ENCODE assay signal across 20 cellular contexts in the genomic region with DNA sequence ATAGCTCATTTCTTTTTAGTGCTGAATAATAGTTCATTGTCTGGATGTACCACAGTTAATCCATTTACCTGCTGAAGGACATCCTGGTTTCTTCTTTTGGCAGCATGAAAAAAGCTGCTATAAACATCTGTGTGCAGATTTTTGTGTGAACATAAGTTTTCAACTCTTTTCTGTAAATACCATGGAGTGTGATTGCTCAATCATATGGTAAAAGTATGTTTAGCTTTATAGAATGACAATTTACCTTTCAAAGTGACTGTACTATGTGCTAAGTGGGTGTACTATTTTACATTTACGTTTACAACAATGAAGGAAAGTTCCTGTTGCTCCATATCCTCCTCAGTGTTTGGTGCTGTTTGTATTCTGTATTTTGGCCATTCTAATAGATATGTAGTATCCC. TPM values are rescaled to one million over a fixed set of nuclear protein-coding genes. Genes with fewer than 3 reads are reported as not detected.
DNase-seq lines count a peak whose midpoint lies in the region; ATAC-seq, FAIRE-seq and TF ChIP-seq lines count a peak whose summit lies in the region.
"Had no signal": no experiment of that assay in that cellular context is flagged by ENCODE, and none has a peak within 500 bp of the region (broad histone marks: within the 10 kb centered on the region; RNA-seq: fewer than 3 reads in every experiment).

No MANE protein-coding gene starts in this region.

- BruUV-seq in HepG2 (replicated peaks; lab: Mats Ljungman, UMichigan): no TSS peak

- H3K9me3 ChIP-seq in HepG2 (ENCODE audit: low read length): no peaks in the 10 kb centered on the region
- no peaks in the 10 kb centered on the region for H3K9me3 ChIP-seq in right lobe of liver
- no peaks in the 10 kb centered on the region for H3K9me3 ChIP-seq in H1 (ENCODE audit: insufficient read depth in 2 of 2, low read depth in 1 of 2, low read length in 1 of 2)
- H3K9me3 ChIP-seq: A549, Caco-2 had no signal

- in situ Hi-C loops in HepG2 (cut with HindIII; ENCODE audit: extremely low pct_ligation_motif_present, low pct_unique_long_range_greater_than_20kb): no loop called here

- H4K91ac ChIP-seq in H1 (replicated peaks; ENCODE audit: insufficient read length, low read length): no peak overlapping the region

- intact Hi-C loops in HepG2 (cut with micrococcal nuclease; ENCODE audit: unreplicated experiment): no loop called here
- intact Hi-C loops in right lobe of liver (cut with DNase I): no loop called here

- no peak for DNase-seq in HepG2 (ENCODE audit: low spot score)
- DNase-seq in right lobe of liver: no peak
- no peak for DNase-seq in H1 (ENCODE audit: low read depth in 1 of 2, low spot score in 2 of 2)
- DNase-seq in HTR-8/SVneo (ENCODE audit: insufficient read length, low spot score): no peak
- DNase-seq: AML-193; Caco-2; Calu3; CD4-positive, alpha-beta T cell; CD8-positive, alpha-beta T cell; DMS79 treated with DMSO at 0.1 percent for 48 hours; GF-D8 had no signal

- H3K23ac ChIP-seq in H1 (ENCODE audit: insufficient read length): no peak overlapping the region

- no peak overlapping the region for H2AK5ac ChIP-seq in H1 (ENCODE audit: low read depth, low read length)

- H2BK120ac ChIP-seq in H1 (replicated peaks; ENCODE audit: low read depth, low read length): no peak overlapping the region

- no peaks in the 10 kb centered on the region for H3K27me3 ChIP-seq in HepG2 (ENCODE audit: control insufficient read depth in 1 of 2, insufficient read depth in 2 of 2, low read length in 2 of 2)
- no peaks in the 10 kb centered on the region for H3K27me3 ChIP-seq in right lobe of liver
- H3K27me3 ChIP-seq in H1 (replicated peaks in 1 of 4; ENCODE audit: control insufficient read depth in 3 of 4, extremely low read depth in 1 of 4, insufficient read depth in 3 of 4, low read length in 3 of 4): peaks cover 0 to 2% (median under 1%) of the 10 kb centered on the region in 4 experiments; a peak in 2 of 7 replicates
- H3K27me3 ChIP-seq: BLaER1 treated with 17β-estradiol and CSF1 and Interleukin-3, amounts not matched to agents 10 nM and 100 nM had no signal

- peaks cover 16% of the 10 kb centered on the region for H3K4me1 ChIP-seq in HepG2 (ENCODE audit: insufficient read depth, low read length)
- no peaks in the 10 kb centered on the region for H3K4me1 ChIP-seq in right lobe of liver
- H3K4me1 ChIP-seq in H1 (replicated peaks in 1 of 4; ENCODE audit: control insufficient read depth in 3 of 4, insufficient read depth in 4 of 4, low read length in 3 of 4): peaks cover 0 to under 1% (median 0%) of the 10 kb centered on the region in 4 experiments; a peak in 1 of 7 replicates
- H3K4me1 ChIP-seq: A549; BLaER1 treated with 17β-estradiol and CSF1 and Interleukin-3, amounts not matched to agents 10 nM and 100 nM had no signal

- TF ChIP-seq EP300 in HepG2 (IDR thresholded peaks at IDR 0.05; ENCODE audit: low read depth in 2 of 2, low read length in 2 of 2) (no peak), HepG2 (CRISPR knock-in tag; IDR thresholded peaks at IDR 0.05; ENCODE audit: borderline replicate concordance) (no peak), H1 (IDR thresholded peaks at IDR 0.05; ENCODE audit: borderline replicate concordance in 1 of 2, low read depth in 2 of 2, low read length in 2 of 2) (no peak)

- H3K27ac ChIP-seq in HepG2 (ENCODE audit: extremely low read length, insufficient read depth, low read length) (no peak overlapping the region), right lobe of liver (no peak overlapping the region), H1 (ENCODE audit: low read depth, low read length) (no peak overlapping the region)
- H3K27ac ChIP-seq: 22Rv1; A549; BLaER1 treated with 17β-estradiol and CSF1 and Interleukin-3, amounts not matched to agents 10 nM and 100 nM; C4-2B had no signal

- H3K36me3 ChIP-seq in HepG2 (replicated peaks in 1 of 2; ENCODE audit: control insufficient read depth in 1 of 2, insufficient read depth in 2 of 2, low read length in 2 of 2): no peaks in the 10 kb centered on the region
- no peaks in the 10 kb centered on the region for H3K36me3 ChIP-seq in right lobe of liver
- H3K36me3 ChIP-seq in H1 (ENCODE audit: control insufficient read depth in 2 of 4, insufficient read depth in 4 of 4, low read length in 3 of 4): no peaks in the 10 kb centered on the region
- H3K36me3 ChIP-seq: BLaER1 treated with 17β-estradiol and CSF1 and Interleukin-3, amounts not matched to agents 10 nM and 100 nM had no signal

- no peak overlapping the region for H2BK5ac ChIP-seq in H1 (ENCODE audit: low read depth, low read length)

- no peak overlapping the region for H2BK12ac ChIP-seq in H1 (ENCODE audit: low read depth, low read length)

- no peak overlapping the region for H2BK20ac ChIP-seq in H1 (ENCODE audit: low read length)

- H3K56ac ChIP-seq in H1 (replicated peaks; ENCODE audit: insufficient read length, low read depth, low read length): no peak overlapping the region

- ATAC-seq in HepG2: no peak
- ATAC-seq in right lobe of liver: no peak
- ATAC-seq: A549; CD8-positive, alpha-beta T cell had no signal

- TF ChIP-seq POLR2A in HepG2 (IDR thresholded peaks at IDR 0.05; ENCODE audit: insufficient read depth in 1 of 2, low read depth in 2 of 2, low read length in 2 of 2) (no peak), right lobe of liver (IDR thresholded peaks at IDR 0.05) (no peak), H1 (IDR thresholded peaks at IDR 0.05; ENCODE audit: control extremely low read depth in 1 of 2, low read depth in 2 of 2, low read length in 2 of 2) (no peak)

- no peaks in the 10 kb centered on the region for H4K20me1 ChIP-seq in HepG2 (ENCODE audit: insufficient read depth, low read length)
- no peaks in the 10 kb centered on the region for H4K20me1 ChIP-seq in H1 (replicated peaks in 1 of 2; ENCODE audit: control insufficient read depth in 1 of 2, insufficient read depth in 2 of 2, low read length in 2 of 2)
- H4K20me1 ChIP-seq: BLaER1 treated with 17β-estradiol and CSF1 and Interleukin-3, amounts not matched to agents 10 nM and 100 nM had no signal

- H2AFZ ChIP-seq in HepG2 (ENCODE audit: low read length) (no peak overlapping the region), H1 (ENCODE audit: low read length) (no peak overlapping the region)

- TF ChIP-seq CTCF in HepG2 (CRISPR knock-in tag; IDR thresholded peaks at IDR 0.05) (no peak), right lobe of liver (IDR thresholded peaks at IDR 0.05) (no peak), H1 (IDR thresholded peaks at IDR 0.05; ENCODE audit: control extremely low read depth in 1 of 3, insufficient read depth in 1 of 3, low read depth in 1 of 3, low read length in 3 of 3) (no peak)

- H3K4me3 ChIP-seq in HepG2 (replicated peaks in 1 of 3; ENCODE audit: insufficient read depth in 1 of 3, low read depth in 2 of 3, low read length in 3 of 3) (no peak overlapping the region), right lobe of liver (no peak overlapping the region), H1 (ENCODE audit: extremely low read depth in 1 of 4, insufficient read depth in 2 of 4, low read depth in 3 of 4, low read length in 4 of 4) (no peak overlapping the region)
- H3K4me3 ChIP-seq: A549; BLaER1 treated with 17β-estradiol and CSF1 and Interleukin-3, amounts not matched to agents 10 nM and 100 nM had no signal

- TF ChIP-seq RAD21 in HepG2 (CRISPR knock-in tag; IDR thresholded peaks at IDR 0.05) (no peak), H1 (IDR thresholded peaks at IDR 0.05 in 1 of 2, conservative IDR thresholded peaks at IDR 0.05 in 1 of 2; ENCODE audit: low read depth in 2 of 2, low read length in 2 of 2) (no peak)

- FAIRE-seq in HepG2 (lab: Jason Lieb, UNC): no peak
- FAIRE-seq in H1 (lab: Jason Lieb, UNC): no peak
- no peak for FAIRE-seq in HTR-8/SVneo (lab: Jason Lieb, UNC)
- FAIRE-seq: A549, D721Med, G401.6, GM12891, GM19239 had no signal

- H3K14ac ChIP-seq in H1 (ENCODE audit: insufficient read length): no peak overlapping the region

- H3K4me2 ChIP-seq in HepG2 (ENCODE audit: low read depth, low read length): no peak overlapping the region
- H3K4me2 ChIP-seq in H1 (ENCODE audit: insufficient read depth in 1 of 2, low read depth in 2 of 2, low read length in 2 of 2): no peak overlapping the region
- H3K4me2 ChIP-seq: A549; BLaER1 treated with 17β-estradiol and CSF1 and Interleukin-3, amounts not matched to agents 10 nM and 100 nM had no signal

- WGBS in HepG2 (ENCODE audit: low lambda C conversion rate): 0% methylated on average over 1 of the region's 1 CpG
- WGBS in right lobe of liver (ENCODE audit: insufficient coverage, low coverage, low lambda C conversion rate, missing lambda C conversion rate): 29% methylated on average over 1 of the region's 1 CpG
- WGBS in H1 (ENCODE audit: extremely low coverage in 1 of 2, insufficient coverage in 1 of 2, insufficient read length in 1 of 2, insufficient replicate concordance in 2 of 2, low coverage in 1 of 2, low lambda C conversion rate in 2 of 2, missing lambda C conversion rate in 1 of 2), 2 experiments: 67% methylated on average over 1 of the region's 1 CpG; no CpG with 5 or more reads in 1 of the 2 experiments

- H3K23me2 ChIP-seq in H1 (ENCODE audit: low read depth, low read length): no peaks in the 10 kb centered on the region; the same call in 1 of the 2 replicates

- H3K9ac ChIP-seq in HepG2 (ENCODE audit: insufficient read depth, low read depth, low read length) (no peak overlapping the region), H1 (replicated peaks in 1 of 4; ENCODE audit: extremely low read depth in 1 of 4, low read depth in 3 of 4, low read length in 3 of 4) (no peak overlapping the region)
- H3K9ac ChIP-seq: BLaER1 treated with 17β-estradiol and CSF1 and Interleukin-3, amounts not matched to agents 10 nM and 100 nM had no signal

- POLR2A ChIA-PET in HepG2 (lab: Yijun Ruan, JAX): no interaction called here
- POLR2A ChIA-PET in H1 (lab: Charles Lee; ENCODE audit: partially characterized antibody): no interaction called here

- no peak overlapping the region for H3K4ac ChIP-seq in H1 (replicated peaks; ENCODE audit: insufficient read length, low read depth, low read length)

- no peaks in the 10 kb centered on the region for H3K79me1 ChIP-seq in H1 (ENCODE audit: low read depth, low read length)

- H3K79me2 ChIP-seq in HepG2 (ENCODE audit: insufficient read depth, low read length) (no peaks in the 10 kb centered on the region), H1 (ENCODE audit: control insufficient read depth in 1 of 2, insufficient read depth in 2 of 2, low read length in 2 of 2) (no peaks in the 10 kb centered on the region)

- H2BK15ac ChIP-seq in H1 (ENCODE audit: low read length): no peak overlapping the region

- H4K5ac ChIP-seq in H1 (ENCODE audit: insufficient read length, low read depth, low read length): no peak overlapping the region

- no peak overlapping the region for H4K8ac ChIP-seq in H1 (ENCODE audit: extremely low read depth, insufficient read depth, low read length)

- CTCF ChIA-PET in HepG2 (lab: Yijun Ruan, JAX; ENCODE audit: low intra/inter-chr PET ratio, low total read pairs) (no interaction called here), H1 (lab: Charles Lee; ENCODE audit: partially characterized antibody) (interaction anchor here (1.3 to 3.8 kb wide), 2 partner anchors 9 to 16 kb away, joined by 5 to 22 read pairs; no protein-coding TSS in a partner anchor)

- H3K18ac ChIP-seq in H1 (ENCODE audit: extremely low read depth, low read length): no peak overlapping the region

RNA-seq across cellular contexts. Expression of gene RUNX3, which starts 49.0 kb away (rescaled TPM):
- total RNA-seq in HepG2 (2016; rRNA removed; fragmentation: Illumina TruSeq; extraction: Trizol): 0.04 TPM in 1 of 2 replicates, not detected in the other
- not detected in 2 replicates for total RNA-seq in HepG2 (2016; cell fraction: cytosol; rRNA removed; fragmentation: Illumina TruSeq; extraction: Trizol; ENCODE audit: low read depth)
- total RNA-seq in HepG2 (2016; cell fraction: insoluble cytoplasmic fraction; rRNA removed; fragmentation: Illumina TruSeq; extraction: Trizol): 0.04 and 0.06 TPM in 2 replicates
- total RNA-seq in HepG2 (2016; cell fraction: membrane; rRNA removed; fragmentation: Illumina TruSeq; extraction: Trizol): 0.07 TPM in 1 of 2 replicates, not detected in the other
- not detected in 2 replicates for total RNA-seq in HepG2 (2016; cell fraction: nucleus; rRNA removed; fragmentation: Illumina TruSeq; extraction: Trizol)
- polyA plus RNA-seq in HepG2 (2011; rRNA removed): 0.17 and 0.22 TPM in 2 replicates
- 0.12 and 0.21 TPM in 2 replicates for polyA plus RNA-seq in HepG2 (2011; cell fraction: cytosol; rRNA removed)
- 0.26 and 0.35 TPM in 2 replicates for polyA plus RNA-seq in HepG2 (2011; cell fraction: nucleus; rRNA removed)
- 0.67 and 0.68 TPM in 2 replicates for polyA plus RNA-seq in HepG2 (2012)
- 0.07 TPM in 1 of 2 replicates, not detected in the other for polyA plus RNA-seq in HepG2 (2016; cell fraction: cytosol; fragmentation: Illumina TruSeq; extraction: Trizol; ENCODE audit: low read depth)
- 0.05 and 0.15 TPM in 2 replicates for polyA plus RNA-seq in HepG2 (2016; cell fraction: insoluble cytoplasmic fraction; fragmentation: Illumina TruSeq; extraction: Trizol; ENCODE audit: low read depth)
- polyA plus RNA-seq in HepG2 (2016; cell fraction: membrane; fragmentation: Illumina TruSeq; extraction: Trizol; ENCODE audit: low read depth): 0.09 and 0.14 TPM in 2 replicates
- polyA plus RNA-seq in HepG2 (2016; cell fraction: nucleus; fragmentation: Illumina TruSeq; extraction: Trizol; ENCODE audit: insufficient read depth, low read depth): 0.19 TPM in 1 of 2 replicates, not detected in the other
- polyA minus RNA-seq in HepG2 (2011; rRNA and poly(A)+ RNA removed; ENCODE audit: low replicate concordance): 0.74 TPM in 1 of 2 replicates, not detected in the other
- polyA minus RNA-seq in HepG2 (2011; cell fraction: cytosol; rRNA and poly(A)+ RNA removed): 0.18 and 0.89 TPM in 2 replicates
- polyA minus RNA-seq in HepG2 (2011; cell fraction: nucleus; rRNA and poly(A)+ RNA removed): 0.12 TPM in 1 of 2 replicates, not detected in the other
- 1 to 10 TPM in 3 of 6 experiments, under 1 TPM in 3; 0.46 to 3.1 (median 0.84) TPM for total RNA-seq in right lobe of liver
- 0.48 and 0.82 TPM in 2 replicates for total RNA-seq in H1 (2021; fragmentation: NEBNext Ultra II Directional; extraction: Animal tissue kit (Norgen Biotek cat#: 25700))
- polyA plus RNA-seq in H1 (2011; rRNA removed): 0.49 and 0.62 TPM in 2 replicates
- polyA plus RNA-seq in H1 (2011; cell fraction: cytosol; rRNA removed): 0.44 TPM
- 0.70 TPM for polyA plus RNA-seq in H1 (2011; cell fraction: nucleus; rRNA removed)
- polyA plus RNA-seq in H1 (2012, experiment 1 of 2): 0.33 to 1.3 TPM (median 0.64 TPM) in 4 replicates
- 0.55 TPM for polyA plus RNA-seq in H1 (2012, experiment 2 of 2)
- 0.61 TPM for polyA plus RNA-seq in H1 (2013, experiment 1 of 2)
- 0.52 TPM for polyA plus RNA-seq in H1 (2013, experiment 2 of 2)
- 0.13 TPM in 1 of 2 replicates, not detected in the other for polyA minus RNA-seq in H1 (2011; rRNA and poly(A)+ RNA removed)
- 1.5 TPM for polyA minus RNA-seq in H1 (2011; cell fraction: cytosol; rRNA and poly(A)+ RNA removed)
- 0.30 TPM for polyA minus RNA-seq in H1 (2011; cell fraction: nucleus; rRNA and poly(A)+ RNA removed)
- total RNA-seq: A172 had no signal

Comparison
In these comparisons a context has a peak if more than half of its experiments do, and no peak if none do; other contexts are left out.
1. Of the 41 proteins assayed by ChIP-seq in both HepG2 and H1: peak only in HepG2: none; only in H1: none; in both: CEBPB; in neither: 40.